In the genomic region with DNA sequence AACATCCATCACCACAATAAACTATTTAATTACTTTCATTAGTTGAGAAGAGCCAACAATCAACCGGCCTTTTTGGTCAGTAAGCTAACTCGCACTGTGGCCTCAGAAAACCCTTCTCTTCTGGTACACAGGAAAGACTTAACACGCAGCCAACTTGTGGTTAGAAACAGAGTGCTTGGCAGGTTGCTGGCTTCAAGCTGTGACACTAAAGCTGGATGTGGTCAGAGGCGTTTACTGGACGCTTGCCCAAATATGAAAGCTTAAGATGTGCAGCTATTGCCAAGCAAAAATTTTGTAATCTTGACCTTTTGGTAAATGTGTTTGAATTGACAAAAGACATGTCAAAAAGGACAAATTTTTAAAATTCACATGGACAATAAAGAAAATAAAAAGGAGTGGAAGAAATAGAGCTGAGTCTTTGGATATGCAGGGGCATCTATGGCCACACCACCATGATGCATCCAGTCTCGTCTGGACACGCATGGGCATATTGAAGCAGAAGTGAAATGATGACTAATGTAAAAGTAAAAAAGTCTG, we compare ENCODE assay signal across 8 cellular contexts. TPM values are rescaled to one million over a fixed set of nuclear protein-coding genes. Genes with fewer than 3 reads are reported as not detected.
DNase-seq lines count a peak whose midpoint lies in the region; ATAC-seq and TF ChIP-seq lines count a peak whose summit lies in the region.

No MANE protein-coding gene starts in this region.

- DNase-seq in BJ (ENCODE audit: low read depth) = peak; percentile 51
- DNase-seq in Peyer's patch = peak in 2 of 3 donors; percentile 31 to 62
- peak; percentile 96 for DNase-seq in fibroblast of the aortic adventitia (ENCODE audit: low read depth)
- peak; percentile 99 for DNase-seq in smooth muscle cell of the brain vasculature (ENCODE audit: low read depth, low spot score)
- DNase-seq in iPS-NIHi7 (ENCODE audit: extremely low spot score) = no peak
- DNase-seq in stimulated activated CD4-positive, alpha-beta T cell treated with anti-CD3 and anti-CD28 coated beads, Interleukin-2, amount 100 ng/mL, for 24 hours = no peak

- H3K27ac ChIP-seq in Peyer's patch = peak overlapping the region in 2 of 4 donors; percentile 9 to 15

- H3K36me3 ChIP-seq in BJ (ENCODE audit: control insufficient read depth, insufficient read depth, low read length) (no peaks in the 10 kb centered on the region), Peyer's patch (no peaks in the 10 kb centered on the region)

- ATAC-seq in GM19351 (IDR thresholded peaks at IDR 0.05; ENCODE audit: unreplicated experiment) = peak; percentile 68
- ATAC-seq in HG03442 (IDR thresholded peaks at IDR 0.05; ENCODE audit: unreplicated experiment) = peak; percentile 62

- H3K4me3 ChIP-seq in BJ (ENCODE audit: low read depth, low read length) (no peak overlapping the region), Peyer's patch (no peak overlapping the region), fibroblast of the aortic adventitia (ENCODE audit: low read depth, low read length) (no peak overlapping the region)

- no peak for TF ChIP-seq CTCF in BJ (IDR thresholded peaks at IDR 0.05; ENCODE audit: insufficient read depth, low read depth, low read length)
- TF ChIP-seq CTCF in Peyer's patch (IDR thresholded peaks at IDR 0.05) = no peak
- no peak for TF ChIP-seq CTCF in fibroblast of the aortic adventitia (IDR thresholded peaks at IDR 0.05; ENCODE audit: insufficient read depth, low read length)

- POLR2A ChIA-PET in BJ (lab: Charles Lee) = interaction anchor here (0.6 kb wide), 1 partner anchor 28 kb away, joined by 3 read pairs; no protein-coding TSS in a partner anchor

- CTCF ChIA-PET in BJ (lab: Yijun Ruan, JAX) = interaction anchor here (1.3 kb wide), 1 partner anchor 27 kb away, joined by 4 read pairs; no protein-coding TSS in a partner anchor

- H3K4me1 ChIP-seq in Peyer's patch = peaks cover 0 to 4% (median 0%) of the 10 kb centered on the region in 4 donors

- no peaks in the 10 kb centered on the region for H3K27me3 ChIP-seq in BJ (ENCODE audit: control insufficient read depth, insufficient read depth, low read length)
- H3K27me3 ChIP-seq in Peyer's patch = no peaks in the 10 kb centered on the region

- no peaks in the 10 kb centered on the region for H3K9me3 ChIP-seq in Peyer's patch

- TF ChIP-seq POLR2A in Peyer's patch (IDR thresholded peaks at IDR 0.05) = no peak

RNA-seq across cellular contexts. Expression of a gene that starts 2.6 kb away (rescaled TPM):
- polyA plus RNA-seq in BJ (2011; rRNA removed) = not detected in 2 replicates
- polyA minus RNA-seq in BJ (2011; rRNA and poly(A)+ RNA removed) = not detected in 2 replicates
- 10 to 100 TPM in 1 of 4 donors, 1 to 10 TPM in 3; 3.3 to 17.9 (median 6.6) TPM for total RNA-seq in Peyer's patch
- not detected in 2 replicates for total RNA-seq in fibroblast of the aortic adventitia (ENCODE audit: low replicate concordance)

RNA-seq across cellular contexts. Expression of a gene that starts 17.1 kb away (rescaled TPM):
- polyA plus RNA-seq in BJ (2011; rRNA removed) = not detected in 2 replicates
- polyA minus RNA-seq in BJ (2011; rRNA and poly(A)+ RNA removed) = not detected in 2 replicates
- total RNA-seq in Peyer's patch (1 to 10 TPM in 3 of 4 donors, not detected in 1; 2.1 to 5.8 (median 5.6) TPM), fibroblast of the aortic adventitia (ENCODE audit: low replicate concordance) (not detected in 2 replicates)

RNA-seq across cellular contexts. Expression of a gene that starts 27.9 kb away (rescaled TPM):
- polyA plus RNA-seq in BJ (2011; rRNA removed) = not detected in 2 replicates
- not detected in 2 replicates for polyA minus RNA-seq in BJ (2011; rRNA and poly(A)+ RNA removed)
- total RNA-seq in Peyer's patch (1 to 10 TPM in 2 of 4 donors, not detected in 2; 1.6 to 2.8 TPM), fibroblast of the aortic adventitia (ENCODE audit: low replicate concordance) (not detected in 2 replicates)

RNA-seq across cellular contexts. Expression of a gene that starts 43.3 kb away (rescaled TPM):
- not detected in 2 replicates for polyA plus RNA-seq in BJ (2011; rRNA removed)
- not detected in 2 replicates for polyA minus RNA-seq in BJ (2011; rRNA and poly(A)+ RNA removed)
- total RNA-seq in Peyer's patch = 1 to 10 TPM in 3 of 4 donors, not detected in 1; 1.8 to 8.3 (median 4.7) TPM
- not detected in 2 replicates for total RNA-seq in fibroblast of the aortic adventitia (ENCODE audit: low replicate concordance)

Comparison
In these comparisons a context has a peak if more than half of its experiments do, and no peak if none do; other contexts are left out.
1. DNase-seq: peak in BJ (single experiment), Peyer's patch (2 of 3), fibroblast of the aortic adventitia (single experiment) and smooth muscle cell of the brain vasculature (single experiment); none in iPS-NIHi7 (single experiment) and stimulated activated CD4-positive, alpha-beta T cell treated with anti-CD3 and anti-CD28 coated beads, Interleukin-2, amount 100 ng/mL, for 24 hours (0 of 2).